ENCODE assay signal across 28 cellular contexts in genomic region chr1:29949676-29950075, GRCh38.
"Had no signal": no experiment of that assay in that cellular context is flagged by ENCODE, and none has a peak within 500 bp of the region (broad histone marks: within the 10 kb centered on the region; RNA-seq: fewer than 3 reads in every experiment).

No MANE protein-coding gene starts in this region.

- H3K36me3 ChIP-seq: ascending aorta, MG63 had no signal

- H3K27me3 ChIP-seq: ascending aorta, body of pancreas, MG63 had no signal

- H3K27ac ChIP-seq: ascending aorta, body of pancreas, SK-N-MC had no signal

- H3K9me3 ChIP-seq: ascending aorta, body of pancreas, MG63 had no signal

- H3K4me3 ChIP-seq: ascending aorta, body of pancreas, MG63, SK-N-MC had no signal

- H3K4me1 ChIP-seq: ascending aorta, body of pancreas had no signal

- ATAC-seq: activated naive CD4-positive, alpha-beta T cell treated with anti-CD3 and anti-CD28 coated beads, Interleukin-2, amount 50 U/mL, for 72 hours; activated naive CD8-positive, alpha-beta T cell treated with anti-CD3 and anti-CD28 coated beads, Interleukin-2, amount 50 U/mL, for 24 hours; activated T-cell treated with anti-CD3 and anti-CD28 coated beads, Interleukin-2, amount 50 U/mL, for 4 hours; body of pancreas; Panc1; Right ventricle myocardium inferior; T-cell had no signal

- DNase-seq: activated B cell treated with CpG ODN at 0.5 μM for 24 hours; activated CD4-positive, alpha-beta memory T cell treated with anti-CD3 and anti-CD28 coated beads for 36 hours; activated CD4-positive, alpha-beta T cell treated with anti-CD3 and anti-CD28 coated beads for 1 hour; activated CD4-positive, alpha-beta T cell treated with anti-CD3 and anti-CD28 coated beads, Interleukin-2, amount 10 ng/mL, durations not matched to agents 24 days and 14 days; activated CD8-positive, alpha-beta memory T cell treated with anti-CD3 and anti-CD28 coated beads for 24 hours; activated effector memory CD4-positive, alpha-beta T cell treated with anti-CD3 and anti-CD28 coated beads, Interleukin-2, amount 50 U/mL, for 16 hours; activated naive CD4-positive, alpha-beta T cell treated with Interleukin-2 at 50 U/mL for 16 hours; activated naive CD8-positive, alpha-beta T cell treated with anti-CD3 and anti-CD28 coated beads, Interleukin-2, amount 50 U/mL, for 24 hours; activated T-cell treated with anti-CD3 and anti-CD28 coated beads, Interleukin-2, amount 50 U/mL, for 4 hours; amniotic stem cell; body of pancreas; MG63; NCI-H1105; NCI-H1436; NCI-H1694 treated with DMSO at 0.1 percent for 48 hours; NCI-H2081 treated with DMSO at 0.1 percent for 48 hours; NCI-H446; NCI-H524; NCI-H748 treated with DMSO at 0.1 percent for 48 hours; RPMI8226; T-cell; T-helper 2 cell; T1000 had no signal
